ENCODE assay signal across 22 cellular contexts in genomic region chr18:37492952-37493351, GRCh38.
"Had no signal": no experiment of that assay in that cellular context is flagged by ENCODE, and none has a peak within 500 bp of the region (broad histone marks: within the 10 kb centered on the region; RNA-seq: fewer than 3 reads in every experiment).

No MANE protein-coding gene starts in this region.

- H3K4me2 ChIP-seq: hepatocyte had no signal

- H3K4me3 ChIP-seq: colonic mucosa, esophagus muscularis mucosa, gastrocnemius medialis, heart left ventricle, hepatocyte, left lung, lower lobe of right lung, mucosa of descending colon had no signal

- H3K36me3 ChIP-seq: colonic mucosa, esophagus muscularis mucosa, gastrocnemius medialis, heart left ventricle, left lung, lower lobe of right lung had no signal

- DNase-seq: cerebellar nuclear complex; colonic mucosa; cortex of kidney; effector CD8-positive, alpha-beta T cell; effector memory CD8-positive, alpha-beta T cell; endodermal cell; foreskin melanocyte; gastrocnemius medialis; heart left ventricle; hypothalamus; left cardiac atrium; left lung; left ventricle myocardium superior; lower lobe of right lung; mesenchymal stem cell; mucosa of descending colon had no signal

- H3K4me1 ChIP-seq: colonic mucosa, esophagus muscularis mucosa, gastrocnemius medialis, left lung, lower lobe of right lung had no signal

- H3K27ac ChIP-seq: colonic mucosa, esophagus muscularis mucosa, gastrocnemius medialis, heart left ventricle, hepatocyte, left lung, lower lobe of right lung had no signal

- H3K79me2 ChIP-seq: hepatocyte had no signal

- FAIRE-seq: endometrium, endothelial cell of umbilical vein, islet of Langerhans, keratinocyte had no signal

- H3K27me3 ChIP-seq: colonic mucosa had no signal

- H3K9me3 ChIP-seq: colonic mucosa, esophagus muscularis mucosa, gastrocnemius medialis, heart left ventricle, left lung, lower lobe of right lung, mucosa of descending colon had no signal

- ATAC-seq: effector memory CD8-positive, alpha-beta T cell; gastrocnemius medialis; heart left ventricle; left cardiac atrium; left lung; left ventricle myocardium superior; lower lobe of right lung; mucosa of descending colon had no signal

- H2AFZ ChIP-seq: hepatocyte had no signal
